In genomic region chr19:8663920-8664670, GRCh38 we compare ENCODE assay signal across 9 cellular contexts.
A peak's percentile ranks its signal among the peaks of the same experiment; 100 is the strongest.
DNase-seq lines count a peak whose midpoint lies in the region; ATAC-seq and TF ChIP-seq lines count a peak whose summit lies in the region.
"Had no signal": no experiment of that assay in that cellular context is flagged by ENCODE, and none has a peak within 500 bp of the region (broad histone marks: within the 10 kb centered on the region; RNA-seq: fewer than 3 reads in every experiment).

No MANE protein-coding gene starts in this region.

- H3K4me1 Mint-ChIP-seq in stimulated activated naive CD8-positive, alpha-beta T cell treated with anti-CD3 and anti-CD28 coated beads, Interleukin-15, Interleukin-2, amounts not matched to agents 100 ng/mL and 50 ng/mL, for 24 hours (ENCODE audit: low read depth): peaks cover 48% of the 10 kb centered on the region

- no peaks in the 10 kb centered on the region for H3K4me1 ChIP-seq in MM.1S (ENCODE audit: low read length)
- H3K4me1 ChIP-seq: parathyroid adenoma had no signal

- H3K4me2 ChIP-seq in MM.1S (ENCODE audit: low read depth, low read length): no peak overlapping the region

- H3K27ac Mint-ChIP-seq in stimulated activated naive CD8-positive, alpha-beta T cell treated with anti-CD3 and anti-CD28 coated beads, Interleukin-15, Interleukin-2, amounts not matched to agents 100 ng/mL and 50 ng/mL, for 24 hours: peak overlapping the region; percentile 11

- no peak overlapping the region for H3K4me3 Mint-ChIP-seq in stimulated activated naive CD8-positive, alpha-beta T cell treated with anti-CD3 and anti-CD28 coated beads, Interleukin-15, Interleukin-2, amounts not matched to agents 100 ng/mL and 50 ng/mL, for 24 hours

- H3K27me3 Mint-ChIP-seq in stimulated activated naive CD8-positive, alpha-beta T cell treated with anti-CD3 and anti-CD28 coated beads, Interleukin-15, Interleukin-2, amounts not matched to agents 100 ng/mL and 50 ng/mL, for 24 hours: no peaks in the 10 kb centered on the region

- no peaks in the 10 kb centered on the region for H3K9me2 ChIP-seq in MM.1S (replicated peaks; ENCODE audit: insufficient read depth, low read length)

- ATAC-seq in HG03139 (IDR thresholded peaks at IDR 0.05; ENCODE audit: unreplicated experiment): no peak

- no peaks in the 10 kb centered on the region for H3K9me3 Mint-ChIP-seq in stimulated activated naive CD8-positive, alpha-beta T cell treated with anti-CD3 and anti-CD28 coated beads, Interleukin-15, Interleukin-2, amounts not matched to agents 100 ng/mL and 50 ng/mL, for 24 hours

- no peak overlapping the region for H3K27ac ChIP-seq in MM.1S (ENCODE audit: low read length)
- H3K27ac ChIP-seq: parathyroid adenoma had no signal

- no peak overlapping the region for H3K9ac ChIP-seq in MM.1S (ENCODE audit: low read length)
- H3K9ac ChIP-seq: parathyroid adenoma had no signal

- no peaks in the 10 kb centered on the region for H3K79me2 ChIP-seq in MM.1S (ENCODE audit: low read length)
- H3K79me2 ChIP-seq: parathyroid adenoma had no signal

- H4K20me1 ChIP-seq in MM.1S (ENCODE audit: insufficient read depth, low read length): no peaks in the 10 kb centered on the region

- H3K36me3 Mint-ChIP-seq in stimulated activated naive CD8-positive, alpha-beta T cell treated with anti-CD3 and anti-CD28 coated beads, Interleukin-15, Interleukin-2, amounts not matched to agents 100 ng/mL and 50 ng/mL, for 24 hours (ENCODE audit: low read depth): no peaks in the 10 kb centered on the region

- no peaks in the 10 kb centered on the region for H3F3A ChIP-seq in MM.1S (ENCODE audit: insufficient read depth, low read length)

- H3K9me3 ChIP-seq in MM.1S (replicated peaks; ENCODE audit: insufficient read depth, low read length): no peaks in the 10 kb centered on the region

- H3K4me3 ChIP-seq in MM.1S (ENCODE audit: low read length): no peak overlapping the region

- peaks cover 49% of the 10 kb centered on the region for H3K27me3 ChIP-seq in MM.1S (replicated peaks; ENCODE audit: insufficient read depth, low read length)

- H3K36me3 ChIP-seq in MM.1S (replicated peaks; ENCODE audit: insufficient read depth, low read length): no peaks in the 10 kb centered on the region

- no peak for TF ChIP-seq CTCF in MM.1S (IDR thresholded peaks at IDR 0.05; ENCODE audit: low read length)

- no peak overlapping the region for H2AFZ ChIP-seq in MM.1S (ENCODE audit: low read length)
- H2AFZ ChIP-seq: parathyroid adenoma had no signal

- DNase-seq in MM.1S (peak; percentile 2), germinal center (ENCODE audit: low spot score) (peak; percentile 64), NCI-H2029 (lab: John Stamatoyannopoulos, UW) (no peak), Ammon's horn (ENCODE audit: low spot score) (no peak), LoVo (ENCODE audit: low spot score) (no peak)
- peak; percentile 23 for DNase-seq in activated CD8-positive, alpha-beta memory T cell treated with anti-CD3 and anti-CD28 coated beads, Interleukin-2, amount 50 U/mL, for 4 hours

Comparison
In these comparisons a context has a peak if more than half of its experiments do, and no peak if none do; other contexts are left out.
1. DNase-seq: peak in MM.1S (single experiment), activated CD8-positive, alpha-beta memory T cell treated with anti-CD3 and anti-CD28 coated beads, Interleukin-2, amount 50 U/mL, for 4 hours (single experiment) and germinal center (single experiment); none in NCI-H2029 (single experiment), Ammon's horn (single experiment) and LoVo (single experiment).